Comparison of ENCODE assay signal across 1 cellular context in the genomic region with DNA sequence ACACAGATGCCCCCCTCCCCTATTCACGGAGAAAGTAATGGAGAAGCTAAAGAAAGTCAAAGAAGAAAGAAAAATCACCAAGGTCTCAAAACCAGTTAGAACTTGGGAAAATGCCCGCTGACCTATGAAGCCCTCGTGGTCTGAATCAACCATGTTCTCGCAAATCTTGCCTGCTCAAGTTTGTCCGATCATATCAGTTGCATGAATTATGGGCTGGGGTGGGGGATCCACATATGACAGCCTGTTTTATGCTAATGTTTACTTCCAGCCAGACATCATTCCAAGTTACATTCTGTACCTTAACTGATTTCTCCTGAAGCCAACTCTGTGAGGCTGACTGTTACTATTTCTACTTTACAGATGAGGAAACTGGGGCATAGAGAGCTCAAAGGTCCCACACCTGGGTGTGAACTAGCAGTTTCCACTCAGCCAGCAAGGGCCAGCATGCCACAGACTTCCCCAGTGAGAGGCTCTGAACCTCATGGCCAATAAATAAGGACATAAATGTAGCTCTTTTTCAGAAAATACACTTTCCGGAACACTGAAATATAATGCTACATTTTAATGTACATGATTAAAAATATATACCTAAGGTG.
TF ChIP-seq lines count a peak whose summit lies in the region.

No MANE protein-coding gene starts in this region.

TF ChIP-seq in WTC11, 78 proteins besides CTCF, POLR2A, EP300 and RAD21 (continued from another document):
- TF ChIP-seq, protein P1, sequence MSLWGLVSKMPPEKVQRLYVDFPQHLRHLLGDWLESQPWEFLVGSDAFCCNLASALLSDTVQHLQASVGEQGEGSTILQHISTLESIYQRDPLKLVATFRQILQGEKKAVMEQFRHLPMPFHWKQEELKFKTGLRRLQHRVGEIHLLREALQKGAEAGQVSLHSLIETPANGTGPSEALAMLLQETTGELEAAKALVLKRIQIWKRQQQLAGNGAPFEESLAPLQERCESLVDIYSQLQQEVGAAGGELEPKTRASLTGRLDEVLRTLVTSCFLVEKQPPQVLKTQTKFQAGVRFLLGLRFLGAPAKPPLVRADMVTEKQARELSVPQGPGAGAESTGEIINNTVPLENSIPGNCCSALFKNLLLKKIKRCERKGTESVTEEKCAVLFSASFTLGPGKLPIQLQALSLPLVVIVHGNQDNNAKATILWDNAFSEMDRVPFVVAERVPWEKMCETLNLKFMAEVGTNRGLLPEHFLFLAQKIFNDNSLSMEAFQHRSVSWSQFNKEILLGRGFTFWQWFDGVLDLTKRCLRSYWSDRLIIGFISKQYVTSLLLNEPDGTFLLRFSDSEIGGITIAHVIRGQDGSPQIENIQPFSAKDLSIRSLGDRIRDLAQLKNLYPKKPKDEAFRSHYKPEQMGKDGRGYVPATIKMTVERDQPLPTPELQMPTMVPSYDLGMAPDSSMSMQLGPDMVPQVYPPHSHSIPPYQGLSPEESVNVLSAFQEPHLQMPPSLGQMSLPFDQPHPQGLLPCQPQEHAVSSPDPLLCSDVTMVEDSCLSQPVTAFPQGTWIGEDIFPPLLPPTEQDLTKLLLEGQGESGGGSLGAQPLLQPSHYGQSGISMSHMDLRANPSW (CRISPR knock-in tag; conservative IDR thresholded peaks at IDR 0.05; ENCODE audit: low read depth) = no peak
- no peak for TF ChIP-seq RORB (CRISPR knock-in tag; IDR thresholded peaks at IDR 0.05)
- TF ChIP-seq NR1H2 (CRISPR knock-in tag; IDR thresholded peaks at IDR 0.05) = no peak
- no peak for TF ChIP-seq NFE2L1 (CRISPR knock-in tag; IDR thresholded peaks at IDR 0.05)
- no peak for TF ChIP-seq GRHL2 (CRISPR knock-in tag; IDR thresholded peaks at IDR 0.05; ENCODE audit: insufficient replicate concordance, severe bottlenecking)
- TF ChIP-seq ZNF423 (CRISPR knock-in tag; IDR thresholded peaks at IDR 0.05) = no peak
- TF ChIP-seq, protein P2, sequence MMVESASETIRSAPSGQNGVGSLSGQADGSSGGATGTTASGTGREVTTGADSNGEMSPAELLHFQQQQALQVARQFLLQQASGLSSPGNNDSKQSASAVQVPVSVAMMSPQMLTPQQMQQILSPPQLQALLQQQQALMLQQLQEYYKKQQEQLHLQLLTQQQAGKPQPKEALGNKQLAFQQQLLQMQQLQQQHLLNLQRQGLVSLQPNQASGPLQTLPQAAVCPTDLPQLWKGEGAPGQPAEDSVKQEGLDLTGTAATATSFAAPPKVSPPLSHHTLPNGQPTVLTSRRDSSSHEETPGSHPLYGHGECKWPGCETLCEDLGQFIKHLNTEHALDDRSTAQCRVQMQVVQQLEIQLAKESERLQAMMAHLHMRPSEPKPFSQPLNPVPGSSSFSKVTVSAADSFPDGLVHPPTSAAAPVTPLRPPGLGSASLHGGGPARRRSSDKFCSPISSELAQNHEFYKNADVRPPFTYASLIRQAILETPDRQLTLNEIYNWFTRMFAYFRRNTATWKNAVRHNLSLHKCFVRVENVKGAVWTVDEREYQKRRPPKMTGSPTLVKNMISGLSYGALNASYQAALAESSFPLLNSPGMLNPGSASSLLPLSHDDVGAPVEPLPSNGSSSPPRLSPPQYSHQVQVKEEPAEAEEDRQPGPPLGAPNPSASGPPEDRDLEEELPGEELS (CRISPR knock-in tag; IDR thresholded peaks at IDR 0.05) = no peak
- no peak for TF ChIP-seq ZNF121 (CRISPR knock-in tag; IDR thresholded peaks at IDR 0.05)
- TF ChIP-seq, protein P3, sequence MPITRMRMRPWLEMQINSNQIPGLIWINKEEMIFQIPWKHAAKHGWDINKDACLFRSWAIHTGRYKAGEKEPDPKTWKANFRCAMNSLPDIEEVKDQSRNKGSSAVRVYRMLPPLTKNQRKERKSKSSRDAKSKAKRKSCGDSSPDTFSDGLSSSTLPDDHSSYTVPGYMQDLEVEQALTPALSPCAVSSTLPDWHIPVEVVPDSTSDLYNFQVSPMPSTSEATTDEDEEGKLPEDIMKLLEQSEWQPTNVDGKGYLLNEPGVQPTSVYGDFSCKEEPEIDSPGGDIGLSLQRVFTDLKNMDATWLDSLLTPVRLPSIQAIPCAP (CRISPR knock-in tag; IDR thresholded peaks at IDR 0.05) = no peak
- no peak for TF ChIP-seq ZNF138 (CRISPR knock-in tag; conservative IDR thresholded peaks at IDR 0.05)
- TF ChIP-seq, protein P4, sequence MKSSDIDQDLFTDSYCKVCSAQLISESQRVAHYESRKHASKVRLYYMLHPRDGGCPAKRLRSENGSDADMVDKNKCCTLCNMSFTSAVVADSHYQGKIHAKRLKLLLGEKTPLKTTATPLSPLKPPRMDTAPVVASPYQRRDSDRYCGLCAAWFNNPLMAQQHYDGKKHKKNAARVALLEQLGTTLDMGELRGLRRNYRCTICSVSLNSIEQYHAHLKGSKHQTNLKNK (CRISPR knock-in tag; IDR thresholded peaks at IDR 0.05) = no peak
- TF ChIP-seq NFYB (CRISPR knock-in tag; conservative IDR thresholded peaks at IDR 0.05; ENCODE audit: low read depth) = no peak
- no peak for TF ChIP-seq SP1 (CRISPR knock-in tag; conservative IDR thresholded peaks at IDR 0.05)
